Comparison of ENCODE assay signal across 28 cellular contexts in the genomic region with DNA sequence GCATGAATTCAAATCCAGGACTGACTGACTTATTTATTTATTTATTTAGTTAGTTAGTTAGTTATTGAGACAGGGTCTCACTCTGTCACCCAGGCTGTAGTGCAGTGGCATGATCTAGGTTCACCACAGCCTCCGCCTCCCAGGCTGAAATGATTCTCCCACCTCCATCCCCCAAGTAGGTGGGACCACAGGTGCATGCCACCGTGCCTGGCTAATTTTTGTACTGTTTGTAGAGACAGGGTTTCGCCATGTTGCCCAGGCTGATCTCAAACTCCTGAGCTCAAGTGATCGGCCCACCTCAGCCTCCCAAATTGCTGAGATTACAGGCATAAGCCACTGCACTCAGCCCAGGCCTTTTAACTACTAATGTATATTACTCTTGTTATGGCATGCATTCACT. TPM values are rescaled to one million over a fixed set of nuclear protein-coding genes. Genes with fewer than 3 reads are reported as not detected.
DNase-seq lines count a peak whose midpoint lies in the region; ATAC-seq and TF ChIP-seq lines count a peak whose summit lies in the region.
"Had no signal": no experiment of that assay in that cellular context is flagged by ENCODE, and none has a peak within 500 bp of the region (broad histone marks: within the 10 kb centered on the region; RNA-seq: fewer than 3 reads in every experiment).

No MANE protein-coding gene starts in this region.

- CTCF ChIA-PET in IMR-90 (lab: Yijun Ruan, JAX), result no interaction called here

- H3K14ac ChIP-seq in IMR-90 (replicated peaks; ENCODE audit: low read depth, low read length), result no peak overlapping the region

- no peaks in the 10 kb centered on the region for H3K36me3 ChIP-seq in IMR-90 (ENCODE audit: control insufficient read depth, insufficient read depth, low read length)
- H3K36me3 ChIP-seq in subcutaneous abdominal adipose tissue (ENCODE audit: control insufficient read depth in 5 of 5, insufficient read depth in 5 of 5, low read length in 5 of 5), result no peaks in the 10 kb centered on the region
- H3K36me3 ChIP-seq: BLaER1, esophagus muscularis mucosa, heart right ventricle, left ventricle myocardium inferior, transverse colon had no signal

- no peak for TF ChIP-seq POLR2A in IMR-90 (IDR thresholded peaks at IDR 0.05; ENCODE audit: low read depth, low read length)

- no peak overlapping the region for H3K56ac ChIP-seq in IMR-90 (ENCODE audit: extremely low read depth, insufficient read depth, low read length)

- no peak for TF ChIP-seq RAD21 in IMR-90 (IDR thresholded peaks at IDR 0.05; ENCODE audit: low read length)

- H3K27me3 ChIP-seq in IMR-90 (ENCODE audit: control insufficient read depth, insufficient read depth, low read length), result no peaks in the 10 kb centered on the region
- no peaks in the 10 kb centered on the region for H3K27me3 ChIP-seq in subcutaneous abdominal adipose tissue (ENCODE audit: control insufficient read depth in 5 of 5, insufficient read depth in 4 of 5, low read length in 5 of 5)
- H3K27me3 ChIP-seq: BLaER1, esophagus muscularis mucosa, foreskin keratinocyte, heart right ventricle, transverse colon had no signal

- in situ Hi-C loops in IMR-90 (cut with MboI; ENCODE audit: low sequenced_read_pairs), result no loop called here

- peaks cover 35% of the 10 kb centered on the region for H3K36me3 Mint-ChIP-seq in activated naive CD4-positive, alpha-beta T cell treated with anti-CD3 and anti-CD28 coated beads, Interleukin-2, amount 50 U/mL, for 24 hours
- no peaks in the 10 kb centered on the region for H3K36me3 Mint-ChIP-seq in dendritic cell treated with granulocyte-macrophage colony-stimulating factor and Interleukin-4, amounts not matched to agents 40 ng/mL and 50 ng/mL, for 4 days (ENCODE audit: low read depth)
- H3K36me3 Mint-ChIP-seq: IgD-negative memory B cell had no signal

- H3K9me3 ChIP-seq in IMR-90 (ENCODE audit: control insufficient read depth, insufficient read depth, low read length) (no peaks in the 10 kb centered on the region), subcutaneous abdominal adipose tissue (ENCODE audit: control insufficient read depth in 5 of 5, low read length in 5 of 5) (no peaks in the 10 kb centered on the region)
- H3K9me3 ChIP-seq: BLaER1, esophagus muscularis mucosa, heart right ventricle, left ventricle myocardium inferior, transverse colon had no signal

- no peak overlapping the region for H4K91ac ChIP-seq in IMR-90 (ENCODE audit: insufficient read depth, low read depth, low read length)

- no peak overlapping the region for H2AFZ ChIP-seq in IMR-90 (replicated peaks; ENCODE audit: low read length, poor library complexity)

- H3K4me3 ChIP-seq in IMR-90 (ENCODE audit: insufficient read depth, low read depth, low read length) (no peak overlapping the region), subcutaneous abdominal adipose tissue (ENCODE audit: low read depth in 1 of 5, low read length in 5 of 5) (no peak overlapping the region)
- H3K4me3 ChIP-seq: BLaER1, esophagus muscularis mucosa, heart right ventricle, left ventricle myocardium inferior, transverse colon had no signal

- intact Hi-C loops in IMR-90 (cut with micrococcal nuclease), result no loop called here
- intact Hi-C loops in dendritic cell treated with granulocyte-macrophage colony-stimulating factor and Interleukin-4, amounts not matched to agents 40 ng/mL and 50 ng/mL, for 4 days (cut with micrococcal nuclease), result loop anchor here (10.0 kb wide), 1 partner anchor 45 kb away; no protein-coding TSS in a partner anchor

- no peak overlapping the region for H2BK120ac ChIP-seq in IMR-90 (ENCODE audit: low read depth, low read length)

- H3K27ac ChIP-seq in IMR-90 (ENCODE audit: insufficient read depth, low read length) (no peak overlapping the region), subcutaneous abdominal adipose tissue (ENCODE audit: low read depth, low read length) (peak overlapping the region; percentile 77)
- H3K27ac ChIP-seq: BLaER1, esophagus muscularis mucosa, foreskin keratinocyte, left ventricle myocardium inferior had no signal

- H3K4me2 ChIP-seq in IMR-90 (ENCODE audit: low read depth, low read length), result no peak overlapping the region
- H3K4me2 ChIP-seq: BLaER1 had no signal

- no peak overlapping the region for H3K9ac ChIP-seq in IMR-90 (ENCODE audit: low read depth, low read length)
- no peak overlapping the region for H3K9ac ChIP-seq in subcutaneous abdominal adipose tissue (ENCODE audit: low read length in 5 of 5)
- H3K9ac ChIP-seq: BLaER1 had no signal

- peaks cover 97% of the 10 kb centered on the region for H3K4me1 Mint-ChIP-seq in activated naive CD4-positive, alpha-beta T cell treated with anti-CD3 and anti-CD28 coated beads, Interleukin-2, amount 50 U/mL, for 24 hours
- H3K4me1 Mint-ChIP-seq in dendritic cell treated with granulocyte-macrophage colony-stimulating factor and Interleukin-4, amounts not matched to agents 40 ng/mL and 50 ng/mL, for 4 days (ENCODE audit: low read depth), result peaks cover 54% of the 10 kb centered on the region

- WGBS in IMR-90 (ENCODE audit: extremely low coverage in 2 of 2, insufficient read length in 1 of 2), 2 experiments, result no CpG with 5 or more reads among the region's 4 CpGs

- peak overlapping the region; percentile 96 for H3K27ac Mint-ChIP-seq in activated naive CD4-positive, alpha-beta T cell treated with anti-CD3 and anti-CD28 coated beads, Interleukin-2, amount 50 U/mL, for 24 hours
- peak overlapping the region; percentile 1 for H3K27ac Mint-ChIP-seq in dendritic cell treated with granulocyte-macrophage colony-stimulating factor and Interleukin-4, amounts not matched to agents 40 ng/mL and 50 ng/mL, for 4 days
- H3K27ac Mint-ChIP-seq: activated CD4-positive, alpha-beta memory T cell treated with anti-CD3 and anti-CD28 coated beads, Interleukin-2, amount 10 ng/mL, durations not matched to agents 7 days and 5 days; IgD-negative memory B cell had no signal

- DNase-seq in activated naive CD4-positive, alpha-beta T cell treated with anti-CD3 and anti-CD28 coated beads, Interleukin-2, amount 50 U/mL, for 16 hours, result no peak
- DNase-seq in IMR-90, result no peak
- DNase-seq in HuH-7 (ENCODE audit: low spot score), result no peak
- DNase-seq in GDM1 (lab: John Stamatoyannopoulos, UW), result no peak
- DNase-seq: activated CD4-positive, alpha-beta memory T cell treated with anti-CD3 and anti-CD28 coated beads, Interleukin-2, amount 10 ng/mL, durations not matched to agents 7 days and 5 days; activated CD4-positive, CD25-positive, alpha-beta regulatory T cell; activated effector memory CD4-positive, alpha-beta T cell treated with Interleukin-2 at 50 U/mL for 16 hours; amniotic stem cell; cerebellar nuclear complex; DMS153; foreskin keratinocyte; heart right ventricle; left ventricle myocardium inferior; mesendoderm; NCI-H345; stimulated activated CD4-positive, alpha-beta T cell treated with anti-CD3 and anti-CD28 coated beads, Interleukin-12 subunit alpha, Interleukin-12 subunit beta, amount 100 ng/mL, for 4 hours; stimulated activated CD4-positive, alpha-beta T cell treated with anti-CD3 and anti-CD28 coated beads, Interleukin-2, amount 100 ng/mL, for 48 hours; transverse colon had no signal

- dilution Hi-C loops in IMR-90 (cut with HindIII; ENCODE audit: low sequenced_read_pairs, unreplicated experiment), result no loop called here

- H3K4me1 ChIP-seq in IMR-90 (ENCODE audit: control insufficient read depth, insufficient read depth, low read length) (peaks cover 12% of the 10 kb centered on the region), subcutaneous abdominal adipose tissue (ENCODE audit: control insufficient read depth in 5 of 5, insufficient read depth in 5 of 5, low read length in 5 of 5) (peaks cover 3 to 26% (median 15%) of the 10 kb centered on the region in 5 donors)
- H3K4me1 ChIP-seq: BLaER1, foreskin keratinocyte had no signal

- H4K20me1 ChIP-seq in IMR-90 (ENCODE audit: insufficient read depth, low read length), result no peaks in the 10 kb centered on the region
- H4K20me1 ChIP-seq: BLaER1 had no signal

- H2AK5ac ChIP-seq in IMR-90 (ENCODE audit: low read depth, low read length), result peak overlapping the region; percentile 71; the same call in 1 of the 2 replicates

- H3K4ac ChIP-seq in IMR-90 (ENCODE audit: low read depth, low read length), result no peak overlapping the region

- peaks cover 20 to 38% of the 10 kb centered on the region in 2 experiments; a peak in 3 of 4 replicates for H3K79me1 ChIP-seq in IMR-90 (ENCODE audit: low read depth in 1 of 2, low read length in 2 of 2)

- H3K9me1 ChIP-seq in IMR-90 (ENCODE audit: insufficient read depth, low read length), result peaks cover 5% of the 10 kb centered on the region; the same call in 1 of the 2 replicates

- no peak for TF ChIP-seq CTCF in IMR-90 (conservative IDR thresholded peaks at IDR 0.05; ENCODE audit: low read depth, low read length)

- POLR2A ChIA-PET in IMR-90 (lab: Charles Lee; ENCODE audit: unreplicated experiment), result no interaction called here

- no peak overlapping the region for H2BK20ac ChIP-seq in IMR-90 (ENCODE audit: low read depth, low read length)

- peak overlapping the region; percentile 78 for H3K4me3 Mint-ChIP-seq in activated naive CD4-positive, alpha-beta T cell treated with anti-CD3 and anti-CD28 coated beads, Interleukin-2, amount 50 U/mL, for 24 hours
- no peak overlapping the region for H3K4me3 Mint-ChIP-seq in dendritic cell treated with granulocyte-macrophage colony-stimulating factor and Interleukin-4, amounts not matched to agents 40 ng/mL and 50 ng/mL, for 4 days
- H3K4me3 Mint-ChIP-seq: activated CD4-positive, alpha-beta memory T cell treated with anti-CD3 and anti-CD28 coated beads, Interleukin-2, amount 10 ng/mL, durations not matched to agents 7 days and 5 days had no signal

- H3K27me3 Mint-ChIP-seq in activated naive CD4-positive, alpha-beta T cell treated with anti-CD3 and anti-CD28 coated beads, Interleukin-2, amount 50 U/mL, for 24 hours, result no peaks in the 10 kb centered on the region
- H3K27me3 Mint-ChIP-seq in dendritic cell treated with granulocyte-macrophage colony-stimulating factor and Interleukin-4, amounts not matched to agents 40 ng/mL and 50 ng/mL, for 4 days, result no peaks in the 10 kb centered on the region
- H3K27me3 Mint-ChIP-seq: activated CD4-positive, alpha-beta memory T cell treated with anti-CD3 and anti-CD28 coated beads, Interleukin-2, amount 10 ng/mL, durations not matched to agents 7 days and 5 days; brain; IgD-negative memory B cell had no signal

- H2BK5ac ChIP-seq in IMR-90 (ENCODE audit: low read depth, low read length, poor library complexity, severe bottlenecking), result no peak overlapping the region

- no peak overlapping the region for H3K23ac ChIP-seq in IMR-90 (ENCODE audit: low read depth, low read length)

- H2AK9ac ChIP-seq in IMR-90 (replicated peaks; ENCODE audit: low read depth, low read length, poor library complexity), result no peak overlapping the region

- ATAC-seq in IMR-90 (ENCODE audit: low read depth) (no peak), HG03108 (IDR thresholded peaks at IDR 0.05; ENCODE audit: unreplicated experiment) (no peak)
- ATAC-seq: foreskin keratinocyte, HCT116, heart right ventricle, sciatic nerve had no signal

- no peak overlapping the region for H4K8ac ChIP-seq in IMR-90 (ENCODE audit: low read depth in 2 of 2, low read length in 2 of 2)

- no peaks in the 10 kb centered on the region for H3K9me3 Mint-ChIP-seq in activated naive CD4-positive, alpha-beta T cell treated with anti-CD3 and anti-CD28 coated beads, Interleukin-2, amount 50 U/mL, for 24 hours
- no peaks in the 10 kb centered on the region for H3K9me3 Mint-ChIP-seq in dendritic cell treated with granulocyte-macrophage colony-stimulating factor and Interleukin-4, amounts not matched to agents 40 ng/mL and 50 ng/mL, for 4 days
- H3K9me3 Mint-ChIP-seq: IgD-negative memory B cell had no signal

- no peak overlapping the region for H2BK15ac ChIP-seq in IMR-90 (ENCODE audit: low read depth, low read length)

- peak overlapping the region; percentile 9; the same call in 1 of the 2 replicates for H3K18ac ChIP-seq in IMR-90 (ENCODE audit: low read depth, low read length)

- no peak overlapping the region for H4K5ac ChIP-seq in IMR-90 (ENCODE audit: low read depth, low read length)

- no TSS peak for BruUV-seq in IMR-90 (replicated peaks; lab: Mats Ljungman, UMichigan)

RNA-seq across cellular contexts. Expression of gene BTG1, which starts 36.0 kb away (rescaled TPM):
- total RNA-seq in IMR-90 (2012; rRNA removed), result 3.8 and 8.1 TPM in 2 replicates
- 33.5 and 43.3 TPM in 2 replicates for polyA plus RNA-seq in IMR-90 (2012; rRNA removed)
- polyA plus RNA-seq in IMR-90 (2012; cell fraction: cytosol; rRNA removed), result 3.7 and 12.0 TPM in 2 replicates
- 4.7 and 12.8 TPM in 2 replicates for polyA plus RNA-seq in IMR-90 (2012; cell fraction: nucleus; rRNA removed; ENCODE audit: low replicate concordance)
